7 cellular contexts compared by ENCODE assay signal in genomic region chr19:55603581-55604292, GRCh38. TPM values are rescaled to one million over a fixed set of nuclear protein-coding genes. Genes with fewer than 3 reads are reported as not detected.
A peak's percentile ranks its signal among the peaks of the same experiment; 100 is the strongest.
DNase-seq lines count a peak whose midpoint lies in the region; ATAC-seq, FAIRE-seq and TF ChIP-seq lines count a peak whose summit lies in the region.

No MANE protein-coding gene starts in this region.

- H3K4me1 Mint-ChIP-seq in progenitor cell of endocrine pancreas (ENCODE audit: low read depth): peaks cover 23% of the 10 kb centered on the region

- no peaks in the 10 kb centered on the region for H3K27me3 ChIP-seq in DOHH2 (ENCODE audit: control insufficient read depth, low read length)
- no peaks in the 10 kb centered on the region for H3K27me3 ChIP-seq in Panc1 (ENCODE audit: control insufficient read depth, insufficient read depth, low read length)
- no peaks in the 10 kb centered on the region for H3K27me3 ChIP-seq in endothelial cell of umbilical vein (ENCODE audit: control insufficient read depth in 2 of 2, insufficient read depth in 2 of 2, low read length in 2 of 2)

- intact Hi-C loops in Panc1 (cut with micrococcal nuclease; ENCODE audit: unreplicated experiment) (no loop called here), endothelial cell of umbilical vein (cut with micrococcal nuclease) (loop anchor here (10.0 kb wide), 2 partner anchors 219 to 349 kb away; partner anchors contain the start of genes PPP6R1, RPL28 and TMEM238)

- POLR2A ChIA-PET in Panc1 (lab: Charles Lee): interaction anchor here (0.5 to 1.0 kb wide), 4 partner anchors 20 to 464 kb away, joined by 3 to 9 read pairs (median 5); partner anchors contain the start of gene ZNF784
- POLR2A ChIA-PET in endothelial cell of umbilical vein (lab: Charles Lee): interaction anchor here (1.2 to 1.4 kb wide), 2 partner anchors 22 to 23 kb away, joined by 3 to 4 read pairs; no protein-coding TSS in a partner anchor

- H3K9me3 Mint-ChIP-seq in progenitor cell of endocrine pancreas (ENCODE audit: low read depth): peaks cover 2% of the 10 kb centered on the region

- BruUV-seq in Panc1 (replicated peaks; lab: Mats Ljungman, UMichigan): no TSS peak
- BruUV-seq in endothelial cell of umbilical vein (replicated peaks; lab: Mats Ljungman, UMichigan): no TSS peak

- no peaks in the 10 kb centered on the region for H3K9me1 ChIP-seq in endothelial cell of umbilical vein (replicated peaks; ENCODE audit: control insufficient read depth, extremely low read depth, insufficient read depth, low read length)

- dilution Hi-C loops in endothelial cell of umbilical vein (cut with MboI; ENCODE audit: extremely low pct_ligation_motif_present, low sequenced_read_pairs): loop anchor here (10.0 kb wide), 1 partner anchor 89 kb away; no protein-coding TSS in a partner anchor

- H3K27ac ChIP-seq in DOHH2 (ENCODE audit: low read depth, low read length): peak overlapping the region; percentile 99
- H3K27ac ChIP-seq in Panc1 (ENCODE audit: low read length): peak overlapping the region; percentile 51
- H3K27ac ChIP-seq in endothelial cell of umbilical vein (ENCODE audit: insufficient read depth, low read depth, low read length): no peak overlapping the region

- peaks cover 5% of the 10 kb centered on the region for H3K36me3 Mint-ChIP-seq in progenitor cell of endocrine pancreas (ENCODE audit: insufficient read depth)

- peaks cover 23% of the 10 kb centered on the region for H3F3A ChIP-seq in DOHH2 (ENCODE audit: control insufficient read depth, insufficient read depth)

- H3K36me3 ChIP-seq in DOHH2 (ENCODE audit: control insufficient read depth, low read length) (peaks cover 24% of the 10 kb centered on the region), Panc1 (ENCODE audit: control insufficient read depth, insufficient read depth, low read length) (no peaks in the 10 kb centered on the region), endothelial cell of umbilical vein (ENCODE audit: control insufficient read depth in 2 of 2, extremely low read depth in 1 of 2, insufficient read depth in 2 of 2, low read length in 2 of 2) (no peaks in the 10 kb centered on the region)

- CTCF ChIA-PET in Panc1 (lab: Charles Lee) (interaction anchor here (1.2 kb wide), 1 partner anchor 136 kb away, joined by 3 read pairs; no protein-coding TSS in a partner anchor), endothelial cell of umbilical vein (lab: Charles Lee) (interaction anchor here (0.7 to 3.8 kb wide), 6 partner anchors 18 to 463 kb away, joined by 3 to 25 read pairs (median 3); no protein-coding TSS in a partner anchor)

- no peaks in the 10 kb centered on the region for H3K9me2 ChIP-seq in DOHH2 (replicated peaks; ENCODE audit: control insufficient read depth, low read length)

- H3K4me3 ChIP-seq in DOHH2 (ENCODE audit: low read length) (peak overlapping the region; percentile 95), Panc1 (ENCODE audit: low read depth in 2 of 2, low read length in 2 of 2) (no peak overlapping the region), endothelial cell of umbilical vein (replicated peaks in 1 of 3; ENCODE audit: insufficient read depth in 1 of 3, low read depth in 1 of 3, low read length in 3 of 3) (no peak overlapping the region)

- no peak overlapping the region for H2AFZ ChIP-seq in endothelial cell of umbilical vein (ENCODE audit: low read depth, low read length)

- H3K4me1 ChIP-seq in DOHH2 (ENCODE audit: control insufficient read depth, low read length) (peaks cover 48% of the 10 kb centered on the region), Panc1 (ENCODE audit: control insufficient read depth, insufficient read depth, low read length) (peaks cover 21% of the 10 kb centered on the region), endothelial cell of umbilical vein (ENCODE audit: control insufficient read depth, extremely low read depth, insufficient read depth, low read length) (peaks cover 21% of the 10 kb centered on the region)

- TF ChIP-seq CTCF in DOHH2 (IDR thresholded peaks at IDR 0.05; ENCODE audit: low read depth, low read length, poor library complexity, severe bottlenecking) (no peak), Panc1 (IDR thresholded peaks at IDR 0.05) (no peak), endothelial cell of umbilical vein (IDR thresholded peaks at IDR 0.05; ENCODE audit: extremely low read depth in 1 of 2, insufficient read depth in 1 of 2, low read depth in 1 of 2, low read length in 2 of 2) (no peak), progenitor cell of endocrine pancreas (IDR thresholded peaks at IDR 0.05; ENCODE audit: unreplicated experiment) (no peak)

- H3K4me3 Mint-ChIP-seq in progenitor cell of endocrine pancreas (ENCODE audit: low read depth): peak overlapping the region; percentile 80

- H3K4me2 ChIP-seq in DOHH2 (ENCODE audit: low read length): peak overlapping the region; percentile 99
- H3K4me2 ChIP-seq in endothelial cell of umbilical vein (ENCODE audit: insufficient read depth, low read length): no peak overlapping the region

- no peaks in the 10 kb centered on the region for H3K27me3 Mint-ChIP-seq in progenitor cell of endocrine pancreas

- DNase-seq in Panc1 (ENCODE audit: low read depth, low spot score) (no peak), endothelial cell of umbilical vein (ENCODE audit: low read depth, low spot score) (no peak), progenitor cell of endocrine pancreas (ENCODE audit: low spot score, unreplicated experiment) (no peak), OCI-M1 (lab: John Stamatoyannopoulos, UW) (no peak), NCI-H1105 treated with DMSO at 0.1 percent for 48 hours (lab: John Stamatoyannopoulos, UW) (no peak), SIG-M5 treated with dmso at 0.1 percent for 504 hours (lab: John Stamatoyannopoulos, UW; ENCODE audit: unreplicated experiment) (no peak)

- in situ Hi-C loops in Panc1 (cut with HindIII; ENCODE audit: low pct_unique_long_range_greater_than_20kb, low sequenced_read_pairs): no loop called here

- TF ChIP-seq POLR2A in endothelial cell of umbilical vein (IDR thresholded peaks at IDR 0.05; ENCODE audit: low read depth, low read length): no peak

- peaks cover 6% of the 10 kb centered on the region; the same call in 1 of the 2 replicates for H4K20me1 ChIP-seq in DOHH2 (ENCODE audit: control insufficient read depth, insufficient read depth, low read depth, low read length)
- no peaks in the 10 kb centered on the region for H4K20me1 ChIP-seq in endothelial cell of umbilical vein (replicated peaks; ENCODE audit: control insufficient read depth, extremely low read depth, insufficient read depth, low read length)

- H3K9me3 ChIP-seq in DOHH2 (ENCODE audit: control insufficient read depth, insufficient read depth, low read length) (no peaks in the 10 kb centered on the region), Panc1 (ENCODE audit: control insufficient read depth, insufficient read depth, low read depth, low read length) (no peaks in the 10 kb centered on the region), endothelial cell of umbilical vein (replicated peaks; ENCODE audit: control insufficient read depth, insufficient read depth, low read length) (no peaks in the 10 kb centered on the region)

- no peak for ATAC-seq in Panc1

- no peak overlapping the region for H3K9ac ChIP-seq in endothelial cell of umbilical vein (replicated peaks; ENCODE audit: extremely low read depth, insufficient read depth, low read length)

- H3K27ac Mint-ChIP-seq in progenitor cell of endocrine pancreas: no peak overlapping the region

- peak; percentile 56 for FAIRE-seq in endothelial cell of umbilical vein (lab: Jason Lieb, UNC)

- H3K79me2 ChIP-seq in DOHH2 (ENCODE audit: control insufficient read depth, low read length) (peaks cover 32% of the 10 kb centered on the region), endothelial cell of umbilical vein (ENCODE audit: control insufficient read depth, insufficient read depth, low read length) (peaks cover 18% of the 10 kb centered on the region)

RNA-seq across cellular contexts. Expression of gene ZNF865, which starts 1.7 kb away (rescaled TPM):
- total RNA-seq in Panc1 (2021; ENCODE audit: unreplicated experiment): 25.6 TPM
- polyA plus RNA-seq in Panc1 (2012; ENCODE audit: insufficient read length): 27.5 TPM
- 10.1 and 11.4 TPM in 2 replicates for total RNA-seq in endothelial cell of umbilical vein
- 4.0 and 5.2 TPM in 2 replicates for polyA plus RNA-seq in endothelial cell of umbilical vein
- 1.9 and 3.5 TPM in 2 replicates for polyA plus RNA-seq in endothelial cell of umbilical vein (2011; cell fraction: cytosol; rRNA removed)
- 2.5 and 2.7 TPM in 2 replicates for polyA plus RNA-seq in endothelial cell of umbilical vein (2011; cell fraction: nucleus; rRNA removed)
- polyA plus RNA-seq in endothelial cell of umbilical vein (2012): 2.3 and 5.0 TPM in 2 replicates
- polyA minus RNA-seq in endothelial cell of umbilical vein: 2.0 and 2.1 TPM in 2 replicates
- polyA minus RNA-seq in endothelial cell of umbilical vein (2011; cell fraction: cytosol; rRNA and poly(A)+ RNA removed): 6.6 TPM
- polyA minus RNA-seq in endothelial cell of umbilical vein (2011; cell fraction: nucleus; rRNA and poly(A)+ RNA removed): 1.2 and 2.5 TPM in 2 replicates
- 19.0 and 19.9 TPM in 2 replicates for total RNA-seq in progenitor cell of endocrine pancreas

RNA-seq across cellular contexts. Expression of gene ZNF524, which starts 3.6 kb away (rescaled TPM):
- total RNA-seq in Panc1 (2021; ENCODE audit: unreplicated experiment): 26.4 TPM
- 25.3 TPM for polyA plus RNA-seq in Panc1 (2012; ENCODE audit: insufficient read length)
- total RNA-seq in endothelial cell of umbilical vein: 14.2 and 15.2 TPM in 2 replicates
- polyA plus RNA-seq in endothelial cell of umbilical vein: 15.4 and 22.5 TPM in 2 replicates
- polyA plus RNA-seq in endothelial cell of umbilical vein (2011; cell fraction: cytosol; rRNA removed): 7.8 and 15.2 TPM in 2 replicates
- polyA plus RNA-seq in endothelial cell of umbilical vein (2011; cell fraction: nucleus; rRNA removed): 4.3 and 6.1 TPM in 2 replicates
- polyA plus RNA-seq in endothelial cell of umbilical vein (2012): 4.3 and 8.3 TPM in 2 replicates
- polyA minus RNA-seq in endothelial cell of umbilical vein: 1.8 and 4.0 TPM in 2 replicates
- polyA minus RNA-seq in endothelial cell of umbilical vein (2011; cell fraction: cytosol; rRNA and poly(A)+ RNA removed): 4.6 TPM
- 1.2 and 4.1 TPM in 2 replicates for polyA minus RNA-seq in endothelial cell of umbilical vein (2011; cell fraction: nucleus; rRNA and poly(A)+ RNA removed)
- 7.9 and 8.5 TPM in 2 replicates for total RNA-seq in progenitor cell of endocrine pancreas

RNA-seq across cellular contexts. Expression of gene FIZ1, which starts 4.4 kb away (rescaled TPM):
- total RNA-seq in Panc1 (2021; ENCODE audit: unreplicated experiment) (28.5 TPM), endothelial cell of umbilical vein (14.7 and 15.6 TPM in 2 replicates), progenitor cell of endocrine pancreas (35.5 and 39.0 TPM in 2 replicates)
- polyA plus RNA-seq in Panc1 (2012; ENCODE audit: insufficient read length): 31.1 TPM
- polyA plus RNA-seq in endothelial cell of umbilical vein: 6.6 and 7.0 TPM in 2 replicates
- polyA plus RNA-seq in endothelial cell of umbilical vein (2011; cell fraction: cytosol; rRNA removed): 5.2 and 5.6 TPM in 2 replicates
- polyA plus RNA-seq in endothelial cell of umbilical vein (2011; cell fraction: nucleus; rRNA removed): 9.0 and 12.8 TPM in 2 replicates
- polyA plus RNA-seq in endothelial cell of umbilical vein (2012): 6.3 and 9.7 TPM in 2 replicates
- 3.1 and 7.7 TPM in 2 replicates for polyA minus RNA-seq in endothelial cell of umbilical vein
- polyA minus RNA-seq in endothelial cell of umbilical vein (2011; cell fraction: cytosol; rRNA and poly(A)+ RNA removed): 12.8 TPM
- polyA minus RNA-seq in endothelial cell of umbilical vein (2011; cell fraction: nucleus; rRNA and poly(A)+ RNA removed): 5.1 and 6.5 TPM in 2 replicates

RNA-seq across cellular contexts. Expression of gene ZNF784, which starts 20.6 kb away (rescaled TPM):
- 8.9 TPM for total RNA-seq in Panc1 (2021; ENCODE audit: unreplicated experiment)
- polyA plus RNA-seq in Panc1 (2012; ENCODE audit: insufficient read length): 17.4 TPM
- total RNA-seq in endothelial cell of umbilical vein: 4.9 and 7.1 TPM in 2 replicates
- polyA plus RNA-seq in endothelial cell of umbilical vein: 4.9 and 5.6 TPM in 2 replicates
- polyA plus RNA-seq in endothelial cell of umbilical vein (2011; cell fraction: cytosol; rRNA removed): 3.0 and 3.5 TPM in 2 replicates
- polyA plus RNA-seq in endothelial cell of umbilical vein (2011; cell fraction: nucleus; rRNA removed): 8.6 and 9.3 TPM in 2 replicates
- 3.6 and 5.6 TPM in 2 replicates for polyA plus RNA-seq in endothelial cell of umbilical vein (2012)
- polyA minus RNA-seq in endothelial cell of umbilical vein: 4.6 and 5.7 TPM in 2 replicates
- 3.3 TPM for polyA minus RNA-seq in endothelial cell of umbilical vein (2011; cell fraction: cytosol; rRNA and poly(A)+ RNA removed)
- 4.3 and 6.3 TPM in 2 replicates for polyA minus RNA-seq in endothelial cell of umbilical vein (2011; cell fraction: nucleus; rRNA and poly(A)+ RNA removed)
- total RNA-seq in progenitor cell of endocrine pancreas: 14.6 and 15.3 TPM in 2 replicates

RNA-seq across cellular contexts. Expression of gene ZNF579, which starts 23.1 kb away (rescaled TPM):
- total RNA-seq in Panc1 (2021; ENCODE audit: unreplicated experiment) (39.5 TPM), endothelial cell of umbilical vein (15.7 and 15.9 TPM in 2 replicates), progenitor cell of endocrine pancreas (26.6 and 29.1 TPM in 2 replicates)
- 53.7 TPM for polyA plus RNA-seq in Panc1 (2012; ENCODE audit: insufficient read length)
- polyA plus RNA-seq in endothelial cell of umbilical vein: 9.9 and 11.6 TPM in 2 replicates
- 2.4 and 4.1 TPM in 2 replicates for polyA plus RNA-seq in endothelial cell of umbilical vein (2011; cell fraction: cytosol; rRNA removed)
- 7.0 and 12.5 TPM in 2 replicates for polyA plus RNA-seq in endothelial cell of umbilical vein (2011; cell fraction: nucleus; rRNA removed)
- polyA plus RNA-seq in endothelial cell of umbilical vein (2012): 6.6 and 11.0 TPM in 2 replicates
- 17.1 and 17.8 TPM in 2 replicates for polyA minus RNA-seq in endothelial cell of umbilical vein
- 5.4 TPM for polyA minus RNA-seq in endothelial cell of umbilical vein (2011; cell fraction: cytosol; rRNA and poly(A)+ RNA removed)
- 7.9 and 8.4 TPM in 2 replicates for polyA minus RNA-seq in endothelial cell of umbilical vein (2011; cell fraction: nucleus; rRNA and poly(A)+ RNA removed)
